ENCODE assay signal across 1 cellular context in the genomic region with DNA sequence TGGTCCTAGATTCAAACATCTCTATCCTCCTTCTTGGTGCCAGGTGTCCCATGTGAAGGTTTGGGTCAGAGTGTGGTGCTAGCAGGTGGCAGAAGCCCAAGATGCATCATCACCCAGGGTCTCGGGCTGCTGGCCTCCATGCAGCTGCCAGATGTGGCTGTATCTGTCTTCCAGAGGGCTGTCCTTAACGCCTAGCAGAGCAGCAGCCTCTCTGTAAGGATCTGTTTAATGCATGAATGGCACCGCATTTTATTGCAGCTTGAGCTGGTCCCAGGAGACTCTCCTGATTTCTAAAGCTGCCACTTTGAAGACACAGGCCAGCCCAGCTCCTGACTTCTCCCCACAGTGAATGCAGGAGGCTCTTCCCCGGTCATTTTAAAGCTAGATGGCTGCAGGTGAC.
TF ChIP-seq lines count a peak whose summit lies in the region.

No MANE protein-coding gene starts in this region.

TF ChIP-seq in HepG2, 621 proteins besides CTCF, POLR2A, EP300 and RAD21:
- TF ChIP-seq ZNF800 (CRISPR knock-in tag; IDR thresholded peaks at IDR 0.05) (no peak), TEAD2 (CRISPR knock-in tag; IDR thresholded peaks at IDR 0.05) (no peak)
- TF ChIP-seq, protein P1, sequence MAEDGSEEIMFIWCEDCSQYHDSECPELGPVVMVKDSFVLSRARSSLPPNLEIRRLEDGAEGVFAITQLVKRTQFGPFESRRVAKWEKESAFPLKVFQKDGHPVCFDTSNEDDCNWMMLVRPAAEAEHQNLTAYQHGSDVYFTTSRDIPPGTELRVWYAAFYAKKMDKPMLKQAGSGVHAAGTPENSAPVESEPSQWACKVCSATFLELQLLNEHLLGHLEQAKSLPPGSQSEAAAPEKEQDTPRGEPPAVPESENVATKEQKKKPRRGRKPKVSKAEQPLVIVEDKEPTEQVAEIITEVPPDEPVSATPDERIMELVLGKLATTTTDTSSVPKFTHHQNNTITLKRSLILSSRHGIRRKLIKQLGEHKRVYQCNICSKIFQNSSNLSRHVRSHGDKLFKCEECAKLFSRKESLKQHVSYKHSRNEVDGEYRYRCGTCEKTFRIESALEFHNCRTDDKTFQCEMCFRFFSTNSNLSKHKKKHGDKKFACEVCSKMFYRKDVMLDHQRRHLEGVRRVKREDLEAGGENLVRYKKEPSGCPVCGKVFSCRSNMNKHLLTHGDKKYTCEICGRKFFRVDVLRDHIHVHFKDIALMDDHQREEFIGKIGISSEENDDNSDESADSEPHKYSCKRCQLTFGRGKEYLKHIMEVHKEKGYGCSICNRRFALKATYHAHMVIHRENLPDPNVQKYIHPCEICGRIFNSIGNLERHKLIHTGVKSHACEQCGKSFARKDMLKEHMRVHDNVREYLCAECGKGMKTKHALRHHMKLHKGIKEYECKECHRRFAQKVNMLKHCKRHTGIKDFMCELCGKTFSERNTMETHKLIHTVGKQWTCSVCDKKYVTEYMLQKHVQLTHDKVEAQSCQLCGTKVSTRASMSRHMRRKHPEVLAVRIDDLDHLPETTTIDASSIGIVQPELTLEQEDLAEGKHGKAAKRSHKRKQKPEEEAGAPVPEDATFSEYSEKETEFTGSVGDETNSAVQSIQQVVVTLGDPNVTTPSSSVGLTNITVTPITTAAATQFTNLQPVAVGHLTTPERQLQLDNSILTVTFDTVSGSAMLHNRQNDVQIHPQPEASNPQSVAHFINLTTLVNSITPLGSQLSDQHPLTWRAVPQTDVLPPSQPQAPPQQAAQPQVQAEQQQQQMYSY (CRISPR knock-in tag; IDR thresholded peaks at IDR 0.05), result no peak
- TF ChIP-seq, protein P2, sequence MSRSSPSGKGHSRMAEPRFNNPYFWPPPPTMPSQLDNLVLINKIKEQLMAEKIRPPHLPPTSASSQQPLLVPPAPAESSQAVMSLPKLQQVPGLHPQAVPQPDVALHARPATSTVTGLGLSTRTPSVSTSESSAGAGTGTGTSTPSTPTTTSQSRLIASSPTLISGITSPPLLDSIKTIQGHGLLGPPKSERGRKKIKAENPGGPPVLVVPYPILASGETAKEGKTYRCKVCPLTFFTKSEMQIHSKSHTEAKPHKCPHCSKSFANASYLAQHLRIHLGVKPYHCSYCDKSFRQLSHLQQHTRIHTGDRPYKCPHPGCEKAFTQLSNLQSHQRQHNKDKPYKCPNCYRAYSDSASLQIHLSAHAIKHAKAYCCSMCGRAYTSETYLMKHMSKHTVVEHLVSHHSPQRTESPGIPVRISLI (CRISPR knock-in tag; IDR thresholded peaks at IDR 0.05; ENCODE audit: borderline replicate concordance), result no peak
